10 cellular contexts compared by ENCODE assay signal in genomic region chr13:37869506-37869755, GRCh38. TPM values are rescaled to one million over a fixed set of nuclear protein-coding genes. Genes with fewer than 3 reads are reported as not detected.
DNase-seq lines count a peak whose midpoint lies in the region; ATAC-seq and TF ChIP-seq lines count a peak whose summit lies in the region.
"Had no signal": no experiment of that assay in that cellular context is flagged by ENCODE, and none has a peak within 500 bp of the region (broad histone marks: within the 10 kb centered on the region; RNA-seq: fewer than 3 reads in every experiment).

No MANE protein-coding gene starts in this region.

- H3K9ac ChIP-seq in iPS-15b (ENCODE audit: low read depth, low read length): peak overlapping the region; percentile 67

- POLR2A ChIA-PET in HEK293T (lab: Yijun Ruan, JAX): no interaction called here

- peak overlapping the region in 3 of 4 donors; percentile 9 to 48 (median 38) for H3K27ac ChIP-seq in gastrocnemius medialis

- in situ Hi-C loops in gastrocnemius medialis (cut with MboI; ENCODE audit: low sequenced_read_pairs in 4 of 4): no loop called here

- DNase-seq in HEK293T (ENCODE audit: extremely low spot score) (peak; percentile 12), astrocyte of the hippocampus (ENCODE audit: low read depth, low spot score) (peak; percentile 53), gastrocnemius medialis (no peak), Kasumi-1 (lab: John Stamatoyannopoulos, UW) (no peak), DMS 273 (lab: John Stamatoyannopoulos, UW; ENCODE audit: unreplicated experiment) (no peak), NCI-H2081 treated with DMSO at 0.1 percent for 48 hours (lab: John Stamatoyannopoulos, UW) (no peak)
- DNase-seq: activated CD8-positive, alpha-beta memory T cell treated with anti-CD3 and anti-CD28 coated beads, Interleukin-2, amount 50 U/mL, for 4 hours; NCI-H510A treated with DMSO at 0.1 percent for 48 hours had no signal

- CTCF ChIA-PET in HEK293T (lab: Yijun Ruan, JAX): interaction anchor here (1.0 to 2.1 kb wide), 2 partner anchors 10 to 713 kb away, joined by 4 to 7 read pairs; no protein-coding TSS in a partner anchor

- H3K4me3 ChIP-seq in iPS-15b (ENCODE audit: low read depth, low read length) (peak overlapping the region; percentile 59), gastrocnemius medialis (peak overlapping the region; percentile 31 to 58 (median 50))

- H3K4me1 ChIP-seq in iPS-15b (ENCODE audit: control insufficient read depth, insufficient read depth, low read length) (peaks cover 6% of the 10 kb centered on the region), gastrocnemius medialis (no peaks in the 10 kb centered on the region)

- no peak for TF ChIP-seq POLR2A in gastrocnemius medialis (IDR thresholded peaks at IDR 0.05)

- intact Hi-C loops in gastrocnemius medialis (cut with DNase I; ENCODE audit: low total_unique reads): no loop called here

- H3K27me3 ChIP-seq in iPS-15b (ENCODE audit: control insufficient read depth, insufficient read depth, low read length) (peaks cover 10% of the 10 kb centered on the region), gastrocnemius medialis (peaks cover 23 to 31% (median 30%) of the 10 kb centered on the region in 3 donors)

- H3K36me3 ChIP-seq in iPS-15b (ENCODE audit: control insufficient read depth, insufficient read depth, low read length) (no peaks in the 10 kb centered on the region), gastrocnemius medialis (no peaks in the 10 kb centered on the region)

- no peak for TF ChIP-seq CTCF in gastrocnemius medialis (IDR thresholded peaks at IDR 0.05 in 4 of 5, conservative IDR thresholded peaks at IDR 0.05 in 1 of 5)

- H3K9me3 ChIP-seq in iPS-15b (ENCODE audit: control insufficient read depth, insufficient read depth, low read length) (no peaks in the 10 kb centered on the region), gastrocnemius medialis (no peaks in the 10 kb centered on the region)

- ATAC-seq in gastrocnemius medialis (no peak), HG03045 (IDR thresholded peaks at IDR 0.05; ENCODE audit: unreplicated experiment) (no peak)

TF ChIP-seq in HEK293T, 16 proteins besides CTCF, POLR2A, EP300 and RAD21:
- TF ChIP-seq SUZ12 (IDR thresholded peaks at IDR 0.05) (no peak), ELF4 (IDR thresholded peaks at IDR 0.05) (no peak), LEF1 (IDR thresholded peaks at IDR 0.05; ENCODE audit: borderline replicate concordance) (no peak), CTBP1 (IDR thresholded peaks at IDR 0.05; ENCODE audit: borderline replicate concordance) (no peak), ARNT (IDR thresholded peaks at IDR 0.05) (no peak), NFRKB (IDR thresholded peaks at IDR 0.05) (no peak), FOXA1 (IDR thresholded peaks at IDR 0.05) (no peak), SP1 (IDR thresholded peaks at IDR 0.05) (no peak), HDGF (IDR thresholded peaks at IDR 0.05; ENCODE audit: borderline replicate concordance) (no peak), FOXM1 (IDR thresholded peaks at IDR 0.05; ENCODE audit: borderline replicate concordance) (no peak), TARDBP (IDR thresholded peaks at IDR 0.05) (no peak), PKNOX1 (IDR thresholded peaks at IDR 0.05) (no peak), ZNF384 (IDR thresholded peaks at IDR 0.05) (no peak), BHLHE40 (IDR thresholded peaks at IDR 0.05; ENCODE audit: borderline replicate concordance) (no peak), L3MBTL2 (conservative IDR thresholded peaks at IDR 0.05) (no peak), FOXK2 (IDR thresholded peaks at IDR 0.05) (no peak)

RNA-seq across cellular contexts. Expression of gene TRPC4, which starts 0.1 kb away (rescaled TPM):
- total RNA-seq in gastrocnemius medialis: under 1 TPM in 3 of 4 donors, not detected in 1; 0.20 to 0.75 (median 0.27) TPM

Comparison
In these comparisons a context has a peak if more than half of its experiments do, and no peak if none do; other contexts are left out.
1. DNase-seq: peak in HEK293T (single experiment) and astrocyte of the hippocampus (single experiment); none in gastrocnemius medialis (0 of 2), Kasumi-1 (0 of 2), DMS 273 (single experiment) and NCI-H2081 treated with DMSO at 0.1 percent for 48 hours (single experiment).